8 cellular contexts compared by ENCODE assay signal in the genomic region with DNA sequence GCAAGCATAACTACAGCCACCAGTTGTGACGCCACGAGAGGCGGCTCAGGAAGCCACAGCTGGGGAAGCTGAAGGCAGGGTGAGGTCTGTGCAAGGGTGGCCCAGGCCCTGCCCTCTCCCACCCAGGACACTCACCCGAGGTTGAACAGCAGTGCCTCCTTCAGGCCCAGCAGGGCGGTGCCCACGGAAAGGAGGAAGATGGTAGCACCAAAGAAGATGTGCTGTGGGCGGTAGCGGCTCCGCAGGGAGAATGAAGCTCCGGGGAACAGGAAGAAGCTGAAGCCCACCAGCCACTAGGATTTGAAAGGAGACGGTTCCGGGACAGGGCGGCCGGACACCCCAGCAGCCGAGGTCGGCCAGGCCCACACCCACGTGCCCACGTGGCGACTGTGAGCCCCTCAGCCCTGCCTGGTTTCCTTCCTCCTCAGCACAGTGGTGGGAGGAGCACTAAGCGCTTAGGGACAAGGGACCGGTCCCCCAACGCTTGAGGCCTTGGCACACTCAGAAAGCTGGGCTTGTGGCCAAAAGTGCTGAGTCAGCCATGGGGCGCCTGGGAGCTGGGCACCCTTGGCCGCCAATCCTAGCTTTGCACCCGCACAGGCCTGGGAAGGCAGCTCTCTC. TPM values are rescaled to one million over a fixed set of nuclear protein-coding genes. Genes with fewer than 3 reads are reported as not detected.
A peak's percentile ranks its signal among the peaks of the same experiment; 100 is the strongest.
DNase-seq lines count a peak whose midpoint lies in the region; ATAC-seq and TF ChIP-seq lines count a peak whose summit lies in the region.

No MANE protein-coding gene starts in this region.

- no peak for TF ChIP-seq CTCF in sigmoid colon (IDR thresholded peaks at IDR 0.05)

- no peaks in the 10 kb centered on the region for H3K27me3 Mint-ChIP-seq in activated T-cell treated with anti-CD3 and anti-CD28 coated beads, Interleukin-2, amount 50 U/mL, for 72 hours (ENCODE audit: low read depth)

- peak overlapping the region; percentile 73 for H3K27ac Mint-ChIP-seq in activated T-cell treated with anti-CD3 and anti-CD28 coated beads, Interleukin-2, amount 50 U/mL, for 72 hours

- no peaks in the 10 kb centered on the region for H4K20me1 ChIP-seq in BLaER1

- no peak for TF ChIP-seq POLR2A in sigmoid colon (IDR thresholded peaks at IDR 0.05)

- H3K4me2 ChIP-seq in BLaER1 = peak overlapping the region; percentile 82

- H3K4me3 Mint-ChIP-seq in activated T-cell treated with anti-CD3 and anti-CD28 coated beads, Interleukin-2, amount 50 U/mL, for 72 hours = peak overlapping the region; percentile 27 to 54

- H3K36me3 Mint-ChIP-seq in activated T-cell treated with anti-CD3 and anti-CD28 coated beads, Interleukin-2, amount 50 U/mL, for 72 hours (ENCODE audit: insufficient read depth in 2 of 2) = no peaks in the 10 kb centered on the region

- H3K27me3 ChIP-seq in BLaER1 (no peaks in the 10 kb centered on the region), sigmoid colon (peaks cover 0 to 17% (median 11%) of the 10 kb centered on the region in 3 donors)

- peak; percentile 67 to 74 for ATAC-seq in activated T-cell treated with anti-CD3 and anti-CD28 coated beads, Interleukin-2, amount 50 U/mL, for 72 hours (replicated peaks in 1 of 2)

- WGBS in sigmoid colon, 2 donors = 47 to 49% methylated on average over 25 of the region's 25 CpGs

- TF ChIP-seq EP300 in sigmoid colon (IDR thresholded peaks at IDR 0.05) = no peak

- peaks cover 65% of the 10 kb centered on the region for H3K4me1 ChIP-seq in BLaER1
- H3K4me1 ChIP-seq in sigmoid colon = peaks cover 0 to 45% (median 38%) of the 10 kb centered on the region in 4 donors

- H3K27ac ChIP-seq in BLaER1 (no peak overlapping the region; the same call in 1 of the 2 replicates), sigmoid colon (peak overlapping the region in 3 of 4 donors; percentile 58 to 75 (median 67))

- H3K4me3 ChIP-seq in BLaER1 (no peak overlapping the region), sigmoid colon (no peak overlapping the region)

- H3K36me3 ChIP-seq in BLaER1 (no peaks in the 10 kb centered on the region), sigmoid colon (no peaks in the 10 kb centered on the region)

- no peaks in the 10 kb centered on the region for H3K9me3 ChIP-seq in BLaER1
- H3K9me3 ChIP-seq in sigmoid colon = no peaks in the 10 kb centered on the region

- H3K9ac ChIP-seq in BLaER1 = no peak overlapping the region

- intact Hi-C loops in sigmoid colon (cut with DNase I) = no loop called here

- H3K4me1 Mint-ChIP-seq in activated T-cell treated with anti-CD3 and anti-CD28 coated beads, Interleukin-2, amount 50 U/mL, for 72 hours (ENCODE audit: low read depth) = peaks cover 26% of the 10 kb centered on the region

- DNase-seq in Kasumi-1 (lab: John Stamatoyannopoulos, UW) (peak; percentile 96 to 97), glomerular visceral epithelial cell (ENCODE audit: extremely low spot score) (peak; percentile 53), sigmoid colon (peak; percentile 81), cortex of kidney (lab: John Stamatoyannopoulos, UW) (no peak), SHP77 treated with DMSO at 0.1 percent for 48 hours (lab: John Stamatoyannopoulos, UW) (no peak), NCI-H82 (lab: John Stamatoyannopoulos, UW) (no peak)
- DNase-seq in activated T-cell treated with anti-CD3 and anti-CD28 coated beads, Interleukin-2, amount 50 U/mL, for 72 hours = peak; percentile 23 to 40

- H3K9me3 Mint-ChIP-seq in activated T-cell treated with anti-CD3 and anti-CD28 coated beads, Interleukin-2, amount 50 U/mL, for 72 hours = no peaks in the 10 kb centered on the region

RNA-seq across cellular contexts. Expression of a gene that starts 11.0 kb away (rescaled TPM):
- 10 to 100 TPM in 1 of 2 donors, 1 to 10 TPM in 1; 4.7 to 10.2 TPM for total RNA-seq in activated T-cell treated with anti-CD3 and anti-CD28 coated beads, Interleukin-2, amount 50 U/mL, for 72 hours
- 10 to 100 TPM in 3 of 4 donors, 1 to 10 TPM in 1; 6.3 to 16.4 (median 12.9) TPM for total RNA-seq in sigmoid colon
- polyA plus RNA-seq in sigmoid colon = 10 to 100 TPM in 2 of 3 donors, 1 to 10 TPM in 1; 9.0 to 59.2 (median 10.2) TPM

RNA-seq across cellular contexts. Expression of a gene that starts 41.8 kb away (rescaled TPM):
- total RNA-seq in activated T-cell treated with anti-CD3 and anti-CD28 coated beads, Interleukin-2, amount 50 U/mL, for 72 hours = 1 to 10 TPM in 1 of 2 donors, under 1 TPM in 1; 0.58 to 2.5 TPM
- total RNA-seq in sigmoid colon = 10 to 100 TPM in 1 of 4 donors, 1 to 10 TPM in 3; 1.4 to 24.9 (median 2.8) TPM
- polyA plus RNA-seq in sigmoid colon = 1 to 10 TPM; 2.4 to 9.8 (median 2.5) TPM

Comparison
In these comparisons a context has a peak if more than half of its experiments do, and no peak if none do; other contexts are left out.
1. DNase-seq: peak in Kasumi-1 (2 of 2), activated T-cell treated with anti-CD3 and anti-CD28 coated beads, Interleukin-2, amount 50 U/mL, for 72 hours (2 of 2), glomerular visceral epithelial cell (single experiment) and sigmoid colon (single experiment); none in cortex of kidney (single experiment), SHP77 treated with DMSO at 0.1 percent for 48 hours (single experiment) and NCI-H82 (single experiment).